In the genomic region with DNA sequence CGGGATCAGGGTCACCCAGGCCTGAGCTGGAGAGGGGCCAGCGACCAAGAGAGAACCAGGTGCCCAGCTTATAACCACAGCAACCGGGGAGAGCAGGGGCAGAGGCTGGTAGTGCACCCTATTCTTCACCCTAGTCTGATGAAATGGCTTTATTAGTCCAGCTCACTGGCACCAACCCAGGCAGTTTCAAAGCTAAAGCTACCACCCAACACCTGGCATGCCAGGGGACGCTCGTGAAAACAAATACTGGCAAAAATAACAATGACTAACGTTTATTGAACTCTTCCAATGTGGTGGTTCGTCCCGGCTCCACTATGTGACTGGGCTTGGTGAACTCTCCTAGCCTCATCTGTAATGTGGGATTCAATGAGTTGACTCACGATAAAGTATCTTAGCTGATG, we compare ENCODE assay signal across 1 cellular context.
TF ChIP-seq lines count a peak whose summit lies in the region.

No MANE protein-coding gene starts in this region.

TF ChIP-seq in HepG2, 621 proteins besides CTCF, POLR2A, EP300 and RAD21 (continued from another document):
- TF ChIP-seq, protein P1, sequence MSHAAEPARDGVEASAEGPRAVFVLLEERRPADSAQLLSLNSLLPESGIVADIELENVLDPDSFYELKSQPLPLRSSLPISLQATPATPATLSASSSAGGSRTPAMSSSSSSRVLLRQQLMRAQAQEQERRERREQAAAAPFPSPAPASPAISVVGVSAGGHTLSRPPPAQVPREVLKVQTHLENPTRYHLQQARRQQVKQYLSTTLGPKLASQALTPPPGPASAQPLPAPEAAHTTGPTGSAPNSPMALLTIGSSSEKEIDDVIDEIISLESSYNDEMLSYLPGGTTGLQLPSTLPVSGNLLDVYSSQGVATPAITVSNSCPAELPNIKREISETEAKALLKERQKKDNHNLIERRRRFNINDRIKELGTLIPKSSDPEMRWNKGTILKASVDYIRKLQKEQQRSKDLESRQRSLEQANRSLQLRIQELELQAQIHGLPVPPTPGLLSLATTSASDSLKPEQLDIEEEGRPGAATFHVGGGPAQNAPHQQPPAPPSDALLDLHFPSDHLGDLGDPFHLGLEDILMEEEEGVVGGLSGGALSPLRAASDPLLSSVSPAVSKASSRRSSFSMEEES (CRISPR knock-in tag; IDR thresholded peaks at IDR 0.05) = no peak
- no peak for TF ChIP-seq XRCC5 (optimal IDR thresholded peaks at IDR 0.05; ENCODE audit: low read length)
- TF ChIP-seq SNAPC2 (CRISPR knock-in tag; IDR thresholded peaks at IDR 0.05) = no peak
- TF ChIP-seq ZNF382 (CRISPR knock-in tag; IDR thresholded peaks at IDR 0.05; ENCODE audit: borderline replicate concordance) = no peak
- TF ChIP-seq ZSCAN21 (CRISPR knock-in tag; IDR thresholded peaks at IDR 0.05; ENCODE audit: borderline replicate concordance) = no peak
- TF ChIP-seq ZNF550 (CRISPR knock-in tag; IDR thresholded peaks at IDR 0.05; ENCODE audit: borderline replicate concordance) = no peak
- TF ChIP-seq ZNF790 (CRISPR knock-in tag; IDR thresholded peaks at IDR 0.05; ENCODE audit: borderline replicate concordance) = no peak
- TF ChIP-seq ZNF776 (CRISPR knock-in tag; IDR thresholded peaks at IDR 0.05) = no peak
- TF ChIP-seq, protein P2, sequence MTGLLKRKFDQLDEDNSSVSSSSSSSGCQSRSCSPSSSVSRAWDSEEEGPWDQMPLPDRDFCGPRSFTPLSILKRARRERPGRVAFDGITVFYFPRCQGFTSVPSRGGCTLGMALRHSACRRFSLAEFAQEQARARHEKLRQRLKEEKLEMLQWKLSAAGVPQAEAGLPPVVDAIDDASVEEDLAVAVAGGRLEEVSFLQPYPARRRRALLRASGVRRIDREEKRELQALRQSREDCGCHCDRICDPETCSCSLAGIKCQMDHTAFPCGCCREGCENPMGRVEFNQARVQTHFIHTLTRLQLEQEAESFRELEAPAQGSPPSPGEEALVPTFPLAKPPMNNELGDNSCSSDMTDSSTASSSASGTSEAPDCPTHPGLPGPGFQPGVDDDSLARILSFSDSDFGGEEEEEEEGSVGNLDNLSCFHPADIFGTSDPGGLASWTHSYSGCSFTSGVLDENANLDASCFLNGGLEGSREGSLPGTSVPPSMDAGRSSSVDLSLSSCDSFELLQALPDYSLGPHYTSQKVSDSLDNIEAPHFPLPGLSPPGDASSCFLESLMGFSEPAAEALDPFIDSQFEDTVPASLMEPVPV (CRISPR knock-in tag; IDR thresholded peaks at IDR 0.05) = no peak
- TF ChIP-seq CEBPB (IDR thresholded peaks at IDR 0.05; ENCODE audit: borderline replicate concordance, low read depth, low read length) = no peak
- no peak for TF ChIP-seq NCOR1 (IDR thresholded peaks at IDR 0.05; ENCODE audit: borderline replicate concordance, low read length)
- TF ChIP-seq RFXAP (CRISPR knock-in tag; IDR thresholded peaks at IDR 0.05; ENCODE audit: borderline replicate concordance) = no peak
- TF ChIP-seq, protein P3, sequence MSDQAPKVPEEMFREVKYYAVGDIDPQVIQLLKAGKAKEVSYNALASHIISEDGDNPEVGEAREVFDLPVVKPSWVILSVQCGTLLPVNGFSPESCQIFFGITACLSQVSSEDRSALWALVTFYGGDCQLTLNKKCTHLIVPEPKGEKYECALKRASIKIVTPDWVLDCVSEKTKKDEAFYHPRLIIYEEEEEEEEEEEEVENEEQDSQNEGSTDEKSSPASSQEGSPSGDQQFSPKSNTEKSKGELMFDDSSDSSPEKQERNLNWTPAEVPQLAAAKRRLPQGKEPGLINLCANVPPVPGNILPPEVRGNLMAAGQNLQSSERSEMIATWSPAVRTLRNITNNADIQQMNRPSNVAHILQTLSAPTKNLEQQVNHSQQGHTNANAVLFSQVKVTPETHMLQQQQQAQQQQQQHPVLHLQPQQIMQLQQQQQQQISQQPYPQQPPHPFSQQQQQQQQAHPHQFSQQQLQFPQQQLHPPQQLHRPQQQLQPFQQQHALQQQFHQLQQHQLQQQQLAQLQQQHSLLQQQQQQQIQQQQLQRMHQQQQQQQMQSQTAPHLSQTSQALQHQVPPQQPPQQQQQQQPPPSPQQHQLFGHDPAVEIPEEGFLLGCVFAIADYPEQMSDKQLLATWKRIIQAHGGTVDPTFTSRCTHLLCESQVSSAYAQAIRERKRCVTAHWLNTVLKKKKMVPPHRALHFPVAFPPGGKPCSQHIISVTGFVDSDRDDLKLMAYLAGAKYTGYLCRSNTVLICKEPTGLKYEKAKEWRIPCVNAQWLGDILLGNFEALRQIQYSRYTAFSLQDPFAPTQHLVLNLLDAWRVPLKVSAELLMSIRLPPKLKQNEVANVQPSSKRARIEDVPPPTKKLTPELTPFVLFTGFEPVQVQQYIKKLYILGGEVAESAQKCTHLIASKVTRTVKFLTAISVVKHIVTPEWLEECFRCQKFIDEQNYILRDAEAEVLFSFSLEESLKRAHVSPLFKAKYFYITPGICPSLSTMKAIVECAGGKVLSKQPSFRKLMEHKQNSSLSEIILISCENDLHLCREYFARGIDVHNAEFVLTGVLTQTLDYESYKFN (CRISPR knock-in tag; conservative IDR thresholded peaks at IDR 0.05) = no peak
- TF ChIP-seq, protein P4, sequence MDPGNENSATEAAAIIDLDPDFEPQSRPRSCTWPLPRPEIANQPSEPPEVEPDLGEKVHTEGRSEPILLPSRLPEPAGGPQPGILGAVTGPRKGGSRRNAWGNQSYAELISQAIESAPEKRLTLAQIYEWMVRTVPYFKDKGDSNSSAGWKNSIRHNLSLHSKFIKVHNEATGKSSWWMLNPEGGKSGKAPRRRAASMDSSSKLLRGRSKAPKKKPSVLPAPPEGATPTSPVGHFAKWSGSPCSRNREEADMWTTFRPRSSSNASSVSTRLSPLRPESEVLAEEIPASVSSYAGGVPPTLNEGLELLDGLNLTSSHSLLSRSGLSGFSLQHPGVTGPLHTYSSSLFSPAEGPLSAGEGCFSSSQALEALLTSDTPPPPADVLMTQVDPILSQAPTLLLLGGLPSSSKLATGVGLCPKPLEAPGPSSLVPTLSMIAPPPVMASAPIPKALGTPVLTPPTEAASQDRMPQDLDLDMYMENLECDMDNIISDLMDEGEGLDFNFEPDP (CRISPR knock-in tag; conservative IDR thresholded peaks at IDR 0.05) = no peak
- TF ChIP-seq TMF1 (CRISPR knock-in tag; IDR thresholded peaks at IDR 0.05; ENCODE audit: low read depth) = no peak
- TF ChIP-seq, protein P5, sequence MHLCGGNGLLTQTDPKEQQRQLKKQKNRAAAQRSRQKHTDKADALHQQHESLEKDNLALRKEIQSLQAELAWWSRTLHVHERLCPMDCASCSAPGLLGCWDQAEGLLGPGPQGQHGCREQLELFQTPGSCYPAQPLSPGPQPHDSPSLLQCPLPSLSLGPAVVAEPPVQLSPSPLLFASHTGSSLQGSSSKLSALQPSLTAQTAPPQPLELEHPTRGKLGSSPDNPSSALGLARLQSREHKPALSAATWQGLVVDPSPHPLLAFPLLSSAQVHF (CRISPR knock-in tag; IDR thresholded peaks at IDR 0.05) = no peak
- TF ChIP-seq, protein P6, sequence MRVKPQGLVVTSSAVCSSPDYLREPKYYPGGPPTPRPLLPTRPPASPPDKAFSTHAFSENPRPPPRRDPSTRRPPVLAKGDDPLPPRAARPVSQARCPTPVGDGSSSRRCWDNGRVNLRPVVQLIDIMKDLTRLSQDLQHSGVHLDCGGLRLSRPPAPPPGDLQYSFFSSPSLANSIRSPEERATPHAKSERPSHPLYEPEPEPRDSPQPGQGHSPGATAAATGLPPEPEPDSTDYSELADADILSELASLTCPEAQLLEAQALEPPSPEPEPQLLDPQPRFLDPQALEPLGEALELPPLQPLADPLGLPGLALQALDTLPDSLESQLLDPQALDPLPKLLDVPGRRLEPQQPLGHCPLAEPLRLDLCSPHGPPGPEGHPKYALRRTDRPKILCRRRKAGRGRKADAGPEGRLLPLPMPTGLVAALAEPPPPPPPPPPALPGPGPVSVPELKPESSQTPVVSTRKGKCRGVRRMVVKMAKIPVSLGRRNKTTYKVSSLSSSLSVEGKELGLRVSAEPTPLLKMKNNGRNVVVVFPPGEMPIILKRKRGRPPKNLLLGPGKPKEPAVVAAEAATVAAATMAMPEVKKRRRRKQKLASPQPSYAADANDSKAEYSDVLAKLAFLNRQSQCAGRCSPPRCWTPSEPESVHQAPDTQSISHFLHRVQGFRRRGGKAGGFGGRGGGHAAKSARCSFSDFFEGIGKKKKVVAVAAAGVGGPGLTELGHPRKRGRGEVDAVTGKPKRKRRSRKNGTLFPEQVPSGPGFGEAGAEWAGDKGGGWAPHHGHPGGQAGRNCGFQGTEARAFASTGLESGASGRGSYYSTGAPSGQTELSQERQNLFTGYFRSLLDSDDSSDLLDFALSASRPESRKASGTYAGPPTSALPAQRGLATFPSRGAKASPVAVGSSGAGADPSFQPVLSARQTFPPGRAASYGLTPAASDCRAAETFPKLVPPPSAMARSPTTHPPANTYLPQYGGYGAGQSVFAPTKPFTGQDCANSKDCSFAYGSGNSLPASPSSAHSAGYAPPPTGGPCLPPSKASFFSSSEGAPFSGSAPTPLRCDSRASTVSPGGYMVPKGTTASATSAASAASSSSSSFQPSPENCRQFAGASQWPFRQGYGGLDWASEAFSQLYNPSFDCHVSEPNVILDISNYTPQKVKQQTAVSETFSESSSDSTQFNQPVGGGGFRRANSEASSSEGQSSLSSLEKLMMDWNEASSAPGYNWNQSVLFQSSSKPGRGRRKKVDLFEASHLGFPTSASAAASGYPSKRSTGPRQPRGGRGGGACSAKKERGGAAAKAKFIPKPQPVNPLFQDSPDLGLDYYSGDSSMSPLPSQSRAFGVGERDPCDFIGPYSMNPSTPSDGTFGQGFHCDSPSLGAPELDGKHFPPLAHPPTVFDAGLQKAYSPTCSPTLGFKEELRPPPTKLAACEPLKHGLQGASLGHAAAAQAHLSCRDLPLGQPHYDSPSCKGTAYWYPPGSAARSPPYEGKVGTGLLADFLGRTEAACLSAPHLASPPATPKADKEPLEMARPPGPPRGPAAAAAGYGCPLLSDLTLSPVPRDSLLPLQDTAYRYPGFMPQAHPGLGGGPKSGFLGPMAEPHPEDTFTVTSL (CRISPR knock-in tag; IDR thresholded peaks at IDR 0.05; ENCODE audit: borderline replicate concordance) = no peak
TF ChIP-seq in HepG2: peak in this region for 0.
